Comparison of ENCODE assay signal across 1 cellular context in the genomic region with DNA sequence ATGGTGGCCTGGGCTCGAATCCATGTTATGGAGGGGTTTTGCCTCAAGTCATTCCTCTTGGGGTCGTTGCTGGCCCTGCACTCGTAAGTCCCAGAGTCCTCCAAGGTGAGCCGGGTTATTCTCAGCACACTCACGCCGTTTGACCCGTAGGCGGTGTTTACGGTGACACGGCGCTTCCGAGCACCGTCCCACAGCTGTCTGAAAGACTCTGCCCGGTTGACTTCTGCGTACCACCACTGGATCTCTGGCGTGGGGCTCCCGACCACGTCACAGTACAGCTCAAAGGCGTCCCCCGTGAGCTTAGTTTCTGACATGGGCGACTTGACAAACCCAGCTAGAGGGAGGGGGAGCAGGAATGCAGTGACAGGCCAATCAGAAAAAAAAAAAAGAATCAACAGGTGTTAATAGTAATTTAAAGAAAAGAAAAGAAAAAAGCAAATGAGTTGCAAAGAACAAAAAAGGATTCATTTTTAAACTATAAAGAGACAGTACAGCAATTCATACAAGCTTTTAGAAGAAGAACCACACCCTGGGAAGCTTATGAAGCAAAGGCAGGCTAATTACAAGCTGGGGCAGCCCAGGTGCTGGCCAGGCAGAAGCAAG.
TF ChIP-seq lines count a peak whose summit lies in the region.

No MANE protein-coding gene starts in this region.

TF ChIP-seq in GM23338, 12 proteins besides CTCF, POLR2A, EP300 and RAD21 (continued from another document):
- TF ChIP-seq, protein P1, sequence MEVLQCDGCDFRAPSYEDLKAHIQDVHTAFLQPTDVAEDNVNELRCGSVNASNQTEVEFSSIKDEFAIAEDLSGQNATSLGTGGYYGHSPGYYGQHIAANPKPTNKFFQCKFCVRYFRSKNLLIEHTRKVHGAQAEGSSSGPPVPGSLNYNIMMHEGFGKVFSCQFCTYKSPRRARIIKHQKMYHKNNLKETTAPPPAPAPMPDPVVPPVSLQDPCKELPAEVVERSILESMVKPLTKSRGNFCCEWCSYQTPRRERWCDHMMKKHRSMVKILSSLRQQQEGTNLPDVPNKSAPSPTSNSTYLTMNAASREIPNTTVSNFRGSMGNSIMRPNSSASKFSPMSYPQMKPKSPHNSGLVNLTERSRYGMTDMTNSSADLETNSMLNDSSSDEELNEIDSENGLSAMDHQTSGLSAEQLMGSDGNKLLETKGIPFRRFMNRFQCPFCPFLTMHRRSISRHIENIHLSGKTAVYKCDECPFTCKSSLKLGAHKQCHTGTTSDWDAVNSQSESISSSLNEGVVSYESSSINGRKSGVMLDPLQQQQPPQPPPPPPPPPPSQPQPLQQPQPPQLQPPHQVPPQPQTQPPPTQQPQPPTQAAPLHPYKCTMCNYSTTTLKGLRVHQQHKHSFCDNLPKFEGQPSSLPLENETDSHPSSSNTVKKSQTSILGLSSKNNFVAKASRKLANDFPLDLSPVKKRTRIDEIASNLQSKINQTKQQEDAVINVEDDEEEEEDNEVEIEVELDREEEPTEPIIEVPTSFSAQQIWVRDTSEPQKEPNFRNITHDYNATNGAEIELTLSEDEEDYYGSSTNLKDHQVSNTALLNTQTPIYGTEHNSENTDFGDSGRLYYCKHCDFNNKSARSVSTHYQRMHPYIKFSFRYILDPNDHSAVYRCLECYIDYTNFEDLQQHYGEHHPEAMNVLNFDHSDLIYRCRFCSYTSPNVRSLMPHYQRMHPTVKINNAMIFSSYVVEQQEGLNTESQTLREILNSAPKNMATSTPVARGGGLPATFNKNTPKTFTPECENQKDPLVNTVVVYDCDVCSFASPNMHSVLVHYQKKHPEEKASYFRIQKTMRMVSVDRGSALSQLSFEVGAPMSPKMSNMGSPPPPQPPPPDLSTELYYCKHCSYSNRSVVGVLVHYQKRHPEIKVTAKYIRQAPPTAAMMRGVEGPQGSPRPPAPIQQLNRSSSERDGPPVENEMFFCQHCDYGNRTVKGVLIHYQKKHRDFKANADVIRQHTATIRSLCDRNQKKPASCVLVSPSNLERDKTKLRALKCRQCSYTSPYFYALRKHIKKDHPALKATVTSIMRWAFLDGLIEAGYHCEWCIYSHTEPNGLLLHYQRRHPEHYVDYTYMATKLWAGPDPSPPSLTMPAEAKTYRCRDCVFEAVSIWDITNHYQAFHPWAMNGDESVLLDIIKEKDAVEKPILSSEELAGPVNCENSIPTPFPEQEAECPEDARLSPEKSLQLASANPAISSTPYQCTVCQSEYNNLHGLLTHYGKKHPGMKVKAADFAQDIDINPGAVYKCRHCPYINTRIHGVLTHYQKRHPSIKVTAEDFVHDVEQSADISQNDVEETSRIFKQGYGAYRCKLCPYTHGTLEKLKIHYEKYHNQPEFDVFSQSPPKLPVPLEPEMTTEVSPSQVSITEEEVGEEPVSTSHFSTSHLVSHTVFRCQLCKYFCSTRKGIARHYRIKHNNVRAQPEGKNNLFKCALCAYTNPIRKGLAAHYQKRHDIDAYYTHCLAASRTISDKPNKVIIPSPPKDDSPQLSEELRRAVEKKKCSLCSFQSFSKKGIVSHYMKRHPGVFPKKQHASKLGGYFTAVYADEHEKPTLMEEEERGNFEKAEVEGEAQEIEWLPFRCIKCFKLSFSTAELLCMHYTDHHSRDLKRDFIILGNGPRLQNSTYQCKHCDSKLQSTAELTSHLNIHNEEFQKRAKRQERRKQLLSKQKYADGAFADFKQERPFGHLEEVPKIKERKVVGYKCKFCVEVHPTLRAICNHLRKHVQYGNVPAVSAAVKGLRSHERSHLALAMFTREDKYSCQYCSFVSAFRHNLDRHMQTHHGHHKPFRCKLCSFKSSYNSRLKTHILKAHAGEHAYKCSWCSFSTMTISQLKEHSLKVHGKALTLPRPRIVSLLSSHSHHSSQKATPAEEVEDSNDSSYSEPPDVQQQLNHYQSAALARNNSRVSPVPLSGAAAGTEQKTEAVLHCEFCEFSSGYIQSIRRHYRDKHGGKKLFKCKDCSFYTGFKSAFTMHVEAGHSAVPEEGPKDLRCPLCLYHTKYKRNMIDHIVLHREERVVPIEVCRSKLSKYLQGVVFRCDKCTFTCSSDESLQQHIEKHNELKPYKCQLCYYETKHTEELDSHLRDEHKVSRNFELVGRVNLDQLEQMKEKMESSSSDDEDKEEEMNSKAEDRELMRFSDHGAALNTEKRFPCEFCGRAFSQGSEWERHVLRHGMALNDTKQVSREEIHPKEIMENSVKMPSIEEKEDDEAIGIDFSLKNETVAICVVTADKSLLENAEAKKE (CRISPR knock-in tag; IDR thresholded peaks at IDR 0.05) = no peak
- TF ChIP-seq NANOG (IDR thresholded peaks at IDR 0.05; ENCODE audit: borderline replicate concordance) (no peak), ZNF114 (CRISPR knock-in tag; IDR thresholded peaks at IDR 0.05) (no peak), ZNF331 (CRISPR knock-in tag; IDR thresholded peaks at IDR 0.05; ENCODE audit: low read depth) (no peak), STAT1 (IDR thresholded peaks at IDR 0.05; ENCODE audit: unreplicated experiment) (no peak), JUNB (IDR thresholded peaks at IDR 0.05; ENCODE audit: unreplicated experiment) (no peak), EZH2phosphoT487 (IDR thresholded peaks at IDR 0.05; ENCODE audit: unreplicated experiment) (no peak)
- TF ChIP-seq, protein P2, sequence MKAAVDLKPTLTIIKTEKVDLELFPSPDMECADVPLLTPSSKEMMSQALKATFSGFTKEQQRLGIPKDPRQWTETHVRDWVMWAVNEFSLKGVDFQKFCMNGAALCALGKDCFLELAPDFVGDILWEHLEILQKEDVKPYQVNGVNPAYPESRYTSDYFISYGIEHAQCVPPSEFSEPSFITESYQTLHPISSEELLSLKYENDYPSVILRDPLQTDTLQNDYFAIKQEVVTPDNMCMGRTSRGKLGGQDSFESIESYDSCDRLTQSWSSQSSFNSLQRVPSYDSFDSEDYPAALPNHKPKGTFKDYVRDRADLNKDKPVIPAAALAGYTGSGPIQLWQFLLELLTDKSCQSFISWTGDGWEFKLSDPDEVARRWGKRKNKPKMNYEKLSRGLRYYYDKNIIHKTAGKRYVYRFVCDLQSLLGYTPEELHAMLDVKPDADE (IDR thresholded peaks at IDR 0.05) = no peak
- TF ChIP-seq, protein P3, sequence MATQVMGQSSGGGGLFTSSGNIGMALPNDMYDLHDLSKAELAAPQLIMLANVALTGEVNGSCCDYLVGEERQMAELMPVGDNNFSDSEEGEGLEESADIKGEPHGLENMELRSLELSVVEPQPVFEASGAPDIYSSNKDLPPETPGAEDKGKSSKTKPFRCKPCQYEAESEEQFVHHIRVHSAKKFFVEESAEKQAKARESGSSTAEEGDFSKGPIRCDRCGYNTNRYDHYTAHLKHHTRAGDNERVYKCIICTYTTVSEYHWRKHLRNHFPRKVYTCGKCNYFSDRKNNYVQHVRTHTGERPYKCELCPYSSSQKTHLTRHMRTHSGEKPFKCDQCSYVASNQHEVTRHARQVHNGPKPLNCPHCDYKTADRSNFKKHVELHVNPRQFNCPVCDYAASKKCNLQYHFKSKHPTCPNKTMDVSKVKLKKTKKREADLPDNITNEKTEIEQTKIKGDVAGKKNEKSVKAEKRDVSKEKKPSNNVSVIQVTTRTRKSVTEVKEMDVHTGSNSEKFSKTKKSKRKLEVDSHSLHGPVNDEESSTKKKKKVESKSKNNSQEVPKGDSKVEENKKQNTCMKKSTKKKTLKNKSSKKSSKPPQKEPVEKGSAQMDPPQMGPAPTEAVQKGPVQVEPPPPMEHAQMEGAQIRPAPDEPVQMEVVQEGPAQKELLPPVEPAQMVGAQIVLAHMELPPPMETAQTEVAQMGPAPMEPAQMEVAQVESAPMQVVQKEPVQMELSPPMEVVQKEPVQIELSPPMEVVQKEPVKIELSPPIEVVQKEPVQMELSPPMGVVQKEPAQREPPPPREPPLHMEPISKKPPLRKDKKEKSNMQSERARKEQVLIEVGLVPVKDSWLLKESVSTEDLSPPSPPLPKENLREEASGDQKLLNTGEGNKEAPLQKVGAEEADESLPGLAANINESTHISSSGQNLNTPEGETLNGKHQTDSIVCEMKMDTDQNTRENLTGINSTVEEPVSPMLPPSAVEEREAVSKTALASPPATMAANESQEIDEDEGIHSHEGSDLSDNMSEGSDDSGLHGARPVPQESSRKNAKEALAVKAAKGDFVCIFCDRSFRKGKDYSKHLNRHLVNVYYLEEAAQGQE (IDR thresholded peaks at IDR 0.05; ENCODE audit: unreplicated experiment) = no peak
